ENCODE assay signal across 29 cellular contexts in the genomic region with DNA sequence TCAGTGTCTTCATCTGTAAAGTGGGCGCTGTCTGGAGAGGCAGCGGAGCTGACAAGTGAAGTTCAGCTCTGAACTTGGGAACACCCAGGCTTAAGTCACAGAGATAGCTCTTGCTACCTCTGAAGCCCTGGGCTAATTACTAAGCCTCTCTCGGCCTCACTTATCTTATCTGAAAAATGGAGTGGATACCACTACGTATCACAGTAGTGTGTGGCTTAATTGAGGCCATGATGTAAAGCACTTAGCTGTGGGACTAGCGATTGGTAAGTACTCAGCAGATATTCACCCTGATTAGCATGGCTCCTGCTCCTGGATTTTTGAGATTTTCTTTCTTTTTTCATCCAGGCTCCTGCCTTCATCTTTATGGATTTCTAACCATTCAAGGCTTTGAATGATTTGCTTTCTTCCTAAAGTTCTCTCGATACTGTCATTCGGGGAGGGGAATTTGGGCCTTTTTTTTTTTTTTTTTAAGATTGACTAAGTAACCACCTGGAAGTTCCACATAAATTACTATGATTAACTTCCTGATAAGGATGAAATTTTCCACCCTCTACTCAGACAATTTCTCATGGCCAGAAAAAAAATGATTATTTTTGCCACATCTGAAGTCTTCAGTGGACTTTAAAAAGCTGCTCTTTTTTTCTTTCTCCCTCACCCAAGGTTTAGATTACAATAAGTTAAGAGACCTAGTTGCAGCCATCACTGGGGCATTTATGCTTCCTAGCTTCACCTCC. TPM values are rescaled to one million over a fixed set of nuclear protein-coding genes. Genes with fewer than 3 reads are reported as not detected.
DNase-seq lines count a peak whose midpoint lies in the region; ATAC-seq, FAIRE-seq and TF ChIP-seq lines count a peak whose summit lies in the region.
"Had no signal": no experiment of that assay in that cellular context is flagged by ENCODE, and none has a peak within 500 bp of the region (broad histone marks: within the 10 kb centered on the region; RNA-seq: fewer than 3 reads in every experiment).

No MANE protein-coding gene starts in this region.

- peaks cover 0 to 10% of the 10 kb centered on the region in 2 experiments; a peak in 2 of 5 replicates for H3K27me3 ChIP-seq in HepG2 (ENCODE audit: control insufficient read depth in 1 of 2, insufficient read depth in 2 of 2, low read length in 2 of 2)
- H3K27me3 ChIP-seq in right lobe of liver, result no peaks in the 10 kb centered on the region
- H3K27me3 ChIP-seq in endodermal cell (ENCODE audit: control insufficient read depth, insufficient read depth, low read length, poor library complexity, severe bottlenecking), result no peaks in the 10 kb centered on the region
- H3K27me3 ChIP-seq in mesendoderm (ENCODE audit: insufficient read depth, low read length, poor library complexity), result no peaks in the 10 kb centered on the region
- H3K27me3 ChIP-seq: BE2C, BLaER1 had no signal

- H3K4me2 ChIP-seq in HepG2 (ENCODE audit: low read depth, low read length), result no peak overlapping the region
- no peak overlapping the region for H3K4me2 ChIP-seq in mesendoderm (ENCODE audit: low read length)
- H3K4me2 ChIP-seq: BLaER1 had no signal

- H3K9ac ChIP-seq in HepG2 (ENCODE audit: insufficient read depth, low read depth, low read length) (no peak overlapping the region), endodermal cell (ENCODE audit: extremely low read depth, low read length, poor library complexity, severe bottlenecking) (no peak overlapping the region), mesendoderm (ENCODE audit: low read length) (no peak overlapping the region)
- H3K9ac ChIP-seq: BLaER1 had no signal

- no peak overlapping the region for H3K4ac ChIP-seq in mesendoderm (ENCODE audit: low read depth, low read length)

- in situ Hi-C loops in HepG2 (cut with HindIII; ENCODE audit: extremely low pct_ligation_motif_present, low pct_unique_long_range_greater_than_20kb), result no loop called here

- no peak overlapping the region for H3K27ac Mint-ChIP-seq in endodermal cell
- H3K27ac Mint-ChIP-seq: CD14-positive monocyte; CD4-positive, alpha-beta memory T cell; CD4-positive, CD25-positive, alpha-beta regulatory T cell had no signal

- no peak overlapping the region for H4K5ac ChIP-seq in mesendoderm (ENCODE audit: low read length)

- H2AFZ ChIP-seq in HepG2 (ENCODE audit: low read length), result no peak overlapping the region

- DNase-seq in HepG2 (ENCODE audit: low spot score), result no peak
- DNase-seq in right lobe of liver, result no peak
- no peak for DNase-seq in endodermal cell
- DNase-seq in mesendoderm, result peak; percentile 63
- no peak for DNase-seq in stimulated activated CD4-positive, alpha-beta T cell treated with anti-CD3 and anti-CD28 coated beads, Interleukin-2, amount 100 ng/mL, for 48 hours
- DNase-seq: 8988T; ACHN; BE2C; C1 segment of cervical spinal cord; CD4-positive, alpha-beta memory T cell; CD4-positive, CD25-positive, alpha-beta regulatory T cell; CD8-positive, alpha-beta memory T cell; COR-L47; DMS 273 treated with DMSO at 0.1 percent for 48 hours; DMS153; DMS53; DMS79; DND-41; EL; GDM1 had no signal

- no peak overlapping the region for H2BK120ac ChIP-seq in mesendoderm (ENCODE audit: low read depth, low read length)

- H3K4me1 ChIP-seq in HepG2 (ENCODE audit: insufficient read depth, low read length), result no peaks in the 10 kb centered on the region
- no peaks in the 10 kb centered on the region for H3K4me1 ChIP-seq in right lobe of liver
- no peaks in the 10 kb centered on the region for H3K4me1 ChIP-seq in endodermal cell (ENCODE audit: control insufficient read depth, insufficient read depth, low read length)
- peaks cover 4% of the 10 kb centered on the region for H3K4me1 ChIP-seq in mesendoderm (ENCODE audit: control insufficient read depth, low read depth, low read length)
- H3K4me1 ChIP-seq: BLaER1 had no signal

- H4K20me1 ChIP-seq in HepG2 (ENCODE audit: insufficient read depth, low read length), result no peaks in the 10 kb centered on the region
- H4K20me1 ChIP-seq: BLaER1 had no signal

- intact Hi-C loops in HepG2 (cut with micrococcal nuclease; ENCODE audit: unreplicated experiment) (no loop called here), right lobe of liver (cut with DNase I) (no loop called here)

- CTCF ChIA-PET in HepG2 (lab: Yijun Ruan, JAX; ENCODE audit: low intra/inter-chr PET ratio, low total read pairs), result no interaction called here

- no peak for TF ChIP-seq RAD21 in HepG2 (CRISPR knock-in tag; IDR thresholded peaks at IDR 0.05)

- no peak overlapping the region for H3K27ac ChIP-seq in HepG2 (ENCODE audit: extremely low read length, insufficient read depth, low read length)
- H3K27ac ChIP-seq in right lobe of liver, result no peak overlapping the region
- H3K27ac ChIP-seq in endodermal cell (ENCODE audit: low read depth, low read length), result no peak overlapping the region
- no peak overlapping the region for H3K27ac ChIP-seq in mesendoderm (ENCODE audit: low read depth, low read length)
- H3K27ac ChIP-seq: BLaER1 had no signal

- ATAC-seq in HepG2 (no peak), right lobe of liver (no peak), GM18858 (IDR thresholded peaks at IDR 0.05; ENCODE audit: unreplicated experiment) (no peak)
- ATAC-seq: GM12878 had no signal

- no peak overlapping the region for H3K4me3 ChIP-seq in HepG2 (replicated peaks in 1 of 3; ENCODE audit: insufficient read depth in 1 of 3, low read depth in 2 of 3, low read length in 3 of 3)
- H3K4me3 ChIP-seq in right lobe of liver, result no peak overlapping the region
- H3K4me3 ChIP-seq in endodermal cell (ENCODE audit: low read length), result peak overlapping the region; percentile 16
- no peak overlapping the region for H3K4me3 ChIP-seq in mesendoderm (ENCODE audit: low read length)
- H3K4me3 ChIP-seq: BLaER1, GM12878 had no signal

- H4K8ac ChIP-seq in mesendoderm (ENCODE audit: low read depth, low read length), result no peak overlapping the region

- H3K4me3 Mint-ChIP-seq in endodermal cell, result no peak overlapping the region
- H3K4me3 Mint-ChIP-seq: CD14-positive monocyte; CD4-positive, alpha-beta memory T cell; CD4-positive, CD25-positive, alpha-beta regulatory T cell; CD8-positive, alpha-beta memory T cell had no signal

- POLR2A ChIA-PET in HepG2 (lab: Yijun Ruan, JAX), result no interaction called here

- H3K36me3 ChIP-seq in HepG2 (replicated peaks in 1 of 2; ENCODE audit: control insufficient read depth in 1 of 2, insufficient read depth in 2 of 2, low read length in 2 of 2), result no peaks in the 10 kb centered on the region
- H3K36me3 ChIP-seq in right lobe of liver, result no peaks in the 10 kb centered on the region
- H3K36me3 ChIP-seq in endodermal cell (ENCODE audit: control insufficient read depth, insufficient read depth, low read length), result no peaks in the 10 kb centered on the region
- peaks cover 13% of the 10 kb centered on the region for H3K36me3 ChIP-seq in mesendoderm (ENCODE audit: control insufficient read depth, insufficient read depth, low read length)
- H3K36me3 ChIP-seq: BLaER1 had no signal

- H3K18ac ChIP-seq in mesendoderm (ENCODE audit: low read length), result no peak overlapping the region

- 40% methylated on average over 6 of the region's 7 CpGs for WGBS in HepG2 (ENCODE audit: low lambda C conversion rate)
- 78% methylated on average over 5 of the region's 7 CpGs for WGBS in right lobe of liver (ENCODE audit: insufficient coverage, low coverage, low lambda C conversion rate, missing lambda C conversion rate)
- 93 to 94% methylated on average over 5 to 7 of the region's 7 CpGs for WGBS in endodermal cell (ENCODE audit: insufficient coverage in 1 of 2, insufficient read length in 1 of 2), 2 experiments
- no CpG with 5 or more reads among the region's 7 CpGs for WGBS in mesendoderm (ENCODE audit: extremely low coverage, insufficient coverage, low lambda C conversion rate)

- no peak overlapping the region for H2AK5ac ChIP-seq in mesendoderm (ENCODE audit: low read length)

- TF ChIP-seq EP300 in HepG2 (IDR thresholded peaks at IDR 0.05; ENCODE audit: low read depth in 2 of 2, low read length in 2 of 2) (no peak), HepG2 (CRISPR knock-in tag; IDR thresholded peaks at IDR 0.05; ENCODE audit: borderline replicate concordance) (no peak)

- H3K56ac ChIP-seq in mesendoderm (ENCODE audit: low read length), result no peak overlapping the region

- H3K27me3 Mint-ChIP-seq in endodermal cell (ENCODE audit: insufficient read depth), result no peaks in the 10 kb centered on the region
- H3K27me3 Mint-ChIP-seq: CD4-positive, CD25-positive, alpha-beta regulatory T cell had no signal

- no peak overlapping the region for H3K23ac ChIP-seq in mesendoderm (ENCODE audit: low read length)

- no peaks in the 10 kb centered on the region for H3K79me2 ChIP-seq in HepG2 (ENCODE audit: insufficient read depth, low read length)
- H3K79me2 ChIP-seq in mesendoderm (ENCODE audit: control insufficient read depth, insufficient read depth, low read length), result peaks cover 46% of the 10 kb centered on the region

- TF ChIP-seq POLR2A in HepG2 (IDR thresholded peaks at IDR 0.05; ENCODE audit: insufficient read depth in 1 of 2, low read depth in 2 of 2, low read length in 2 of 2) (no peak), right lobe of liver (IDR thresholded peaks at IDR 0.05) (no peak)

- no TSS peak for BruUV-seq in HepG2 (replicated peaks; lab: Mats Ljungman, UMichigan)

- no peak overlapping the region for H2BK15ac ChIP-seq in mesendoderm (replicated peaks; ENCODE audit: low read depth)

- H3K36me3 Mint-ChIP-seq in endodermal cell (ENCODE audit: low read depth), result peaks cover 18% of the 10 kb centered on the region
- H3K36me3 Mint-ChIP-seq: CD14-positive monocyte; CD4-positive, alpha-beta memory T cell; CD4-positive, CD25-positive, alpha-beta regulatory T cell had no signal

- peaks cover 33% of the 10 kb centered on the region for H3K9me3 Mint-ChIP-seq in endodermal cell

- H2BK5ac ChIP-seq in mesendoderm (ENCODE audit: low read length), result no peak overlapping the region

- no peaks in the 10 kb centered on the region for H3K9me3 ChIP-seq in HepG2 (ENCODE audit: low read length)
- H3K9me3 ChIP-seq in right lobe of liver, result no peaks in the 10 kb centered on the region
- peaks cover 42% of the 10 kb centered on the region for H3K9me3 ChIP-seq in endodermal cell (ENCODE audit: control insufficient read depth, low read length)
- H3K9me3 ChIP-seq: BE2C, BLaER1 had no signal

- H3K79me1 ChIP-seq in mesendoderm (ENCODE audit: low read length), result peaks cover 30% of the 10 kb centered on the region

- TF ChIP-seq CTCF in HepG2 (CRISPR knock-in tag; IDR thresholded peaks at IDR 0.05) (no peak), right lobe of liver (IDR thresholded peaks at IDR 0.05) (no peak), endodermal cell (conservative IDR thresholded peaks at IDR 0.05) (no peak)

- FAIRE-seq in HepG2 (lab: Jason Lieb, UNC), result no peak
- FAIRE-seq: A204.1, GM12878, GM12892, GM18507, GM19239 had no signal

- H3K4me1 Mint-ChIP-seq in endodermal cell, result no peaks in the 10 kb centered on the region
- H3K4me1 Mint-ChIP-seq: CD14-positive monocyte had no signal

RNA-seq across cellular contexts. Expression of a gene that starts 17.1 kb away (rescaled TPM):
- not detected in 2 replicates for total RNA-seq in HepG2 (2016; rRNA removed; fragmentation: Illumina TruSeq; extraction: Trizol)
- not detected in 2 replicates for total RNA-seq in HepG2 (2016; cell fraction: cytosol; rRNA removed; fragmentation: Illumina TruSeq; extraction: Trizol; ENCODE audit: low read depth)
- not detected in 2 replicates for total RNA-seq in HepG2 (2016; cell fraction: insoluble cytoplasmic fraction; rRNA removed; fragmentation: Illumina TruSeq; extraction: Trizol)
- not detected in 2 replicates for total RNA-seq in HepG2 (2016; cell fraction: membrane; rRNA removed; fragmentation: Illumina TruSeq; extraction: Trizol)
- total RNA-seq in HepG2 (2016; cell fraction: nucleus; rRNA removed; fragmentation: Illumina TruSeq; extraction: Trizol), result not detected in 2 replicates
- not detected in 2 replicates for polyA plus RNA-seq in HepG2 (2011; rRNA removed)
- not detected in 2 replicates for polyA plus RNA-seq in HepG2 (2011; cell fraction: cytosol; rRNA removed)
- polyA plus RNA-seq in HepG2 (2011; cell fraction: nucleus; rRNA removed), result not detected in 2 replicates
- polyA plus RNA-seq in HepG2 (2012), result not detected in 2 replicates
- not detected in 2 replicates for polyA plus RNA-seq in HepG2 (2016; cell fraction: cytosol; fragmentation: Illumina TruSeq; extraction: Trizol; ENCODE audit: low read depth)
- polyA plus RNA-seq in HepG2 (2016; cell fraction: insoluble cytoplasmic fraction; fragmentation: Illumina TruSeq; extraction: Trizol; ENCODE audit: low read depth), result not detected in 2 replicates
- polyA plus RNA-seq in HepG2 (2016; cell fraction: membrane; fragmentation: Illumina TruSeq; extraction: Trizol; ENCODE audit: low read depth), result not detected in 2 replicates
- not detected in 2 replicates for polyA plus RNA-seq in HepG2 (2016; cell fraction: nucleus; fragmentation: Illumina TruSeq; extraction: Trizol; ENCODE audit: insufficient read depth, low read depth)
- polyA minus RNA-seq in HepG2 (2011; rRNA and poly(A)+ RNA removed; ENCODE audit: low replicate concordance), result not detected in 2 replicates
- polyA minus RNA-seq in HepG2 (2011; cell fraction: cytosol; rRNA and poly(A)+ RNA removed), result not detected in 2 replicates
- polyA minus RNA-seq in HepG2 (2011; cell fraction: nucleus; rRNA and poly(A)+ RNA removed), result not detected in 2 replicates
- 10 to 100 TPM; 11.4 to 26.6 (median 17.3) TPM for total RNA-seq in right lobe of liver
- 10 to 100 TPM; 11.4 to 14.5 TPM for total RNA-seq in endodermal cell
- 25.9 TPM for polyA plus RNA-seq in endodermal cell (2013, experiment 1 of 2)
- 26.5 TPM for polyA plus RNA-seq in endodermal cell (2013, experiment 2 of 2)
- polyA plus RNA-seq in mesendoderm (2013, experiment 1 of 2), result 73.5 TPM
- 73.8 TPM for polyA plus RNA-seq in mesendoderm (2013, experiment 2 of 2)
- total RNA-seq: CD4-positive, alpha-beta memory T cell; CD4-positive, CD25-positive, alpha-beta regulatory T cell; CD8-positive, alpha-beta memory T cell; G401 had no signal
- polyA plus RNA-seq: CD14-positive monocyte; CD4-positive, alpha-beta memory T cell; CD4-positive, CD25-positive, alpha-beta regulatory T cell; CD8-positive, alpha-beta memory T cell; GM12878 had no signal

Comparison
In these comparisons a context has a peak if more than half of its experiments do, and no peak if none do; other contexts are left out.
1. RNA of a gene that starts 17.1 kb away (total RNA-seq): 11.4 to 26.6 TPM in right lobe of liver and 11.4 to 14.5 TPM in endodermal cell; not detected in HepG2; every median in the first group is over 10 times any median in the second.